ENCODE assay signal across 19 cellular contexts in the genomic region with DNA sequence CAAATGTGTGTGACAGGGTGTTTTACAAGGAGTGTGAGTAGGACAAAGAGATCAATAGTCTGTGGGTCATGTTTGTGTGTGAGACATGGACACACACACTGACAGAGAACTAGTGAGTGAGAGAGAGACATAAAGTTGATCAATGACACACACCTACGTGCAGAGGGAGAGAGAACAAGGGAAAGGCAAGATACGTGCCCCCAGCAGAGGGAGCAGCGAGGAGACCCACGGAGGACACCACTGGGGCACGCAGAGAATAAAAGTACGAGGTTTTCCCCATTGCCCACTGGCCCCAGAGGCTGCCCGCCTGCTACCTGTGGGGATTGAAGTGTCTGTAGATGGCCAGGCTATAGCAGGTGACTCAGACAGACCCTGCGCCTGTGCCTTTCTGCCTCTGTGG.
DNase-seq lines count a peak whose midpoint lies in the region; ATAC-seq and TF ChIP-seq lines count a peak whose summit lies in the region.
"Had no signal": no experiment of that assay in that cellular context is flagged by ENCODE, and none has a peak within 500 bp of the region (broad histone marks: within the 10 kb centered on the region; RNA-seq: fewer than 3 reads in every experiment).

No MANE protein-coding gene starts in this region.

- no peak for TF ChIP-seq POLR2A in breast epithelium (IDR thresholded peaks at IDR 0.05)

- H3K27ac ChIP-seq in C4-2B (no peak overlapping the region), Panc1 (ENCODE audit: low read length) (no peak overlapping the region), breast epithelium (no peak overlapping the region)

- TF ChIP-seq CTCF in C4-2B (conservative IDR thresholded peaks at IDR 0.05): peak; percentile 23
- peak; percentile 39; the same call in 1 of the 2 replicates for TF ChIP-seq CTCF in Panc1 (IDR thresholded peaks at IDR 0.05)
- peak; percentile 13 for TF ChIP-seq CTCF in glutamatergic neuron (IDR thresholded peaks at IDR 0.05; ENCODE audit: partially characterized antibody, unreplicated experiment)
- TF ChIP-seq CTCF in breast epithelium (IDR thresholded peaks at IDR 0.05): no peak

- POLR2A ChIA-PET in Panc1 (lab: Charles Lee): no interaction called here

- no peaks in the 10 kb centered on the region for H3K9me3 Mint-ChIP-seq in glutamatergic neuron (ENCODE audit: unreplicated experiment)
- H3K9me3 Mint-ChIP-seq: activated CD8-positive, alpha-beta T cell treated with anti-CD3 and anti-CD28 coated beads for 36 hours; CD8-positive, alpha-beta T cell; stimulated activated effector memory CD8-positive, alpha-beta T cell treated with anti-CD3 and anti-CD28 coated beads, Interleukin-12 subunit alpha, Interleukin-12 subunit beta, amount 100 ng/mL, for 72 hours had no signal

- DNase-seq in H7: peak; percentile 59
- DNase-seq in Panc1 (ENCODE audit: low read depth, low spot score): no peak
- DNase-seq in glutamatergic neuron: peak; percentile 51
- no peak for DNase-seq in hepatic stellate cell (ENCODE audit: low spot score)
- no peak for DNase-seq in breast epithelium (ENCODE audit: low spot score in 2 of 2)
- no peak for DNase-seq in left colon
- DNase-seq: activated CD4-positive, CD25-positive, alpha-beta regulatory T cell; activated CD8-positive, alpha-beta T cell treated with anti-CD3 and anti-CD28 coated beads for 36 hours; activated naive CD4-positive, alpha-beta T cell treated with Interleukin-2 at 50 U/mL for 16 hours; activated T-cell treated with anti-CD3 and anti-CD28 coated beads, Interleukin-2, amount 50 U/mL, for 1 hour; CD8-positive, alpha-beta T cell; effector memory CD4-positive, alpha-beta T cell; NCI-H187; NCI-H446; occipital lobe; T-helper 2 cell had no signal

- H3K36me3 Mint-ChIP-seq in glutamatergic neuron (ENCODE audit: unreplicated experiment): no peaks in the 10 kb centered on the region
- H3K36me3 Mint-ChIP-seq: CD8-positive, alpha-beta T cell; stimulated activated effector memory CD8-positive, alpha-beta T cell treated with anti-CD3 and anti-CD28 coated beads, Interleukin-12 subunit alpha, Interleukin-12 subunit beta, amount 100 ng/mL, for 72 hours had no signal

- H3K4me1 Mint-ChIP-seq in glutamatergic neuron (ENCODE audit: low read depth, unreplicated experiment): no peaks in the 10 kb centered on the region
- H3K4me1 Mint-ChIP-seq: stimulated activated effector memory CD8-positive, alpha-beta T cell treated with anti-CD3 and anti-CD28 coated beads, Interleukin-12 subunit alpha, Interleukin-12 subunit beta, amount 100 ng/mL, for 72 hours had no signal

- no TSS peak for BruUV-seq in Panc1 (replicated peaks; lab: Mats Ljungman, UMichigan)

- ATAC-seq in Panc1 (peak; percentile 64), left colon (no peak), GM21723 (IDR thresholded peaks at IDR 0.05; ENCODE audit: unreplicated experiment) (no peak)
- ATAC-seq: activated CD8-positive, alpha-beta T cell treated with anti-CD3 and anti-CD28 coated beads for 36 hours; CD8-positive, alpha-beta T cell; stimulated activated effector memory CD8-positive, alpha-beta T cell treated with anti-CD3 and anti-CD28 coated beads, Interleukin-12 subunit alpha, Interleukin-12 subunit beta, amount 100 ng/mL, for 72 hours had no signal

- H3K36me3 ChIP-seq in H7 (replicated peaks; ENCODE audit: control insufficient read depth, insufficient read depth, low read length) (no peaks in the 10 kb centered on the region), Panc1 (ENCODE audit: control insufficient read depth, insufficient read depth, low read length) (no peaks in the 10 kb centered on the region), breast epithelium (no peaks in the 10 kb centered on the region)

- intact Hi-C loops in Panc1 (cut with micrococcal nuclease; ENCODE audit: unreplicated experiment) (no loop called here), breast epithelium (cut with DNase I; ENCODE audit: low total_unique reads) (no loop called here), left colon (cut with DNase I, micrococcal nuclease) (no loop called here)

- H3K4me1 ChIP-seq in Panc1 (ENCODE audit: control insufficient read depth, insufficient read depth, low read length) (no peaks in the 10 kb centered on the region), breast epithelium (no peaks in the 10 kb centered on the region)

- CTCF ChIA-PET in Panc1 (lab: Charles Lee): no interaction called here

- in situ Hi-C loops in Panc1 (cut with HindIII; ENCODE audit: low pct_unique_long_range_greater_than_20kb, low sequenced_read_pairs): no loop called here

- no peak overlapping the region for H3K4me3 Mint-ChIP-seq in glutamatergic neuron (ENCODE audit: unreplicated experiment)
- H3K4me3 Mint-ChIP-seq: activated CD8-positive, alpha-beta T cell treated with anti-CD3 and anti-CD28 coated beads for 36 hours; CD8-positive, alpha-beta T cell; stimulated activated effector memory CD8-positive, alpha-beta T cell treated with anti-CD3 and anti-CD28 coated beads, Interleukin-12 subunit alpha, Interleukin-12 subunit beta, amount 100 ng/mL, for 72 hours had no signal

- H3K27me3 Mint-ChIP-seq in glutamatergic neuron (ENCODE audit: unreplicated experiment): no peaks in the 10 kb centered on the region
- H3K27me3 Mint-ChIP-seq: activated CD8-positive, alpha-beta T cell treated with anti-CD3 and anti-CD28 coated beads for 36 hours had no signal

- H3K9me3 ChIP-seq in Panc1 (ENCODE audit: control insufficient read depth, insufficient read depth, low read depth, low read length): no peaks in the 10 kb centered on the region
- no peaks in the 10 kb centered on the region for H3K9me3 ChIP-seq in breast epithelium

- no peak overlapping the region for H3K27ac Mint-ChIP-seq in glutamatergic neuron (ENCODE audit: unreplicated experiment)
- H3K27ac Mint-ChIP-seq: activated CD8-positive, alpha-beta T cell treated with anti-CD3 and anti-CD28 coated beads for 36 hours; CD8-positive, alpha-beta T cell; stimulated activated effector memory CD8-positive, alpha-beta T cell treated with anti-CD3 and anti-CD28 coated beads, Interleukin-12 subunit alpha, Interleukin-12 subunit beta, amount 100 ng/mL, for 72 hours had no signal

- H3K27me3 ChIP-seq in H7 (ENCODE audit: control insufficient read depth, insufficient read depth, low read length): no peaks in the 10 kb centered on the region
- H3K27me3 ChIP-seq in Panc1 (ENCODE audit: control insufficient read depth, insufficient read depth, low read length): peaks cover 5% of the 10 kb centered on the region
- peaks cover 0 to 20% of the 10 kb centered on the region in 2 donors for H3K27me3 ChIP-seq in breast epithelium

- H3K4me3 ChIP-seq in H7 (ENCODE audit: insufficient read depth, low read depth, low read length) (no peak overlapping the region), Panc1 (ENCODE audit: low read depth in 2 of 2, low read length in 2 of 2) (no peak overlapping the region), breast epithelium (no peak overlapping the region)

Comparison
In these comparisons a context has a peak if more than half of its experiments do, and no peak if none do; other contexts are left out.
1. CTCF ChIP-seq: peak in C4-2B (single experiment), Panc1 (single experiment) and glutamatergic neuron (single experiment); none in breast epithelium (0 of 3).
2. DNase-seq: peak in H7 (single experiment) and glutamatergic neuron (single experiment); none in Panc1 (single experiment), hepatic stellate cell (single experiment), breast epithelium (0 of 2) and left colon (0 of 2).